In genomic region chr9:14512942-14513341, GRCh38 we compare ENCODE assay signal across 11 cellular contexts.
"Had no signal": no experiment of that assay in that cellular context is flagged by ENCODE, and none has a peak within 500 bp of the region (broad histone marks: within the 10 kb centered on the region; RNA-seq: fewer than 3 reads in every experiment).

No MANE protein-coding gene starts in this region.

- H3K36me3 ChIP-seq: HAP-1 had no signal

- H3K4me1 ChIP-seq: HAP-1 had no signal

- H3K9me3 ChIP-seq: HAP-1 had no signal

- H3K9ac ChIP-seq: GM23248 had no signal

- H3K4me3 ChIP-seq: GM23248, GM23338, HAP-1 had no signal

- FAIRE-seq: H1, H54 had no signal

- DNase-seq: GM23248, GOT3, H7, H9, HCEC 1CT, HFFc6 had no signal

- H3K4me2 ChIP-seq: GM23338 had no signal

- ATAC-seq: GM23338, HCT116 had no signal

- H3K27ac ChIP-seq: GM23248 had no signal

- H2AFZ ChIP-seq: GM23248, GM23338 had no signal
